ENCODE assay signal across 8 cellular contexts in the genomic region with DNA sequence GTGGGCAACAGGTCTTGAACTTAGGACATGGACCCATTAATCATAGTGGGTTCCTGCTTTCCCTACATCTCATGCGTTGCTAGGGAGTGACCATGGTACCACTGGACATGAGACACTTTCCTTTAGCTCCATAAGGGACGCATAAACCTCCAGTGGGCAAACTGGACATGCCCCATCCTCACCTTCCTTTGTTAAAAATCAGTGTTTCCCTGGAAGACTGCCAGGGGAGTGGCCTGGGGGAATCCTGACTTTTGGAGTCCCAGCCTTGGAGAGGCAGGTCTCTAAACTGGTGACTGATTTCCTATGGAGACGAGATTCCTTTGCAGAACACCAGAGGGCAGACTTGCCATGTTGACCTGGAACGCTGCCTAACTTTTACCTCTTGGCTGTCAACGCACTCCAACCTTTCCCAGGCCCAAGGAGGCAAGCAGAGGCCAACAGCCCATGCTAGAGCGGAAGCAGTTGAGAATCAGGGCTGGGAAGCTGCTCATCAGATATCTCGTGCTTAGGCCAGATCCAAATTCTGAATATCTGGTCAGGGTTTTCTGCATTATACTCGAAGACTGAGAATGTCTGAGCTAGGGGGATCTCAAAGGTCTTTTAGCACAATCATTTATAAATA. TPM values are rescaled to one million over a fixed set of nuclear protein-coding genes. Genes with fewer than 3 reads are reported as not detected.
DNase-seq lines count a peak whose midpoint lies in the region; ATAC-seq and TF ChIP-seq lines count a peak whose summit lies in the region.

No MANE protein-coding gene starts in this region.

- H3K36me3 ChIP-seq in DND-41 (ENCODE audit: insufficient read depth, low read length): no peaks in the 10 kb centered on the region
- H3K36me3 ChIP-seq in lung (ENCODE audit: control insufficient read depth in 2 of 2, insufficient read depth in 2 of 2, low read length in 2 of 2): no peaks in the 10 kb centered on the region

- ATAC-seq in DND-41 (ENCODE audit: insufficient read depth, low read depth): peak; percentile 83
- peak; percentile 73 for ATAC-seq in lung (ENCODE audit: insufficient read depth, low FRiP score)
- ATAC-seq in GM18907 (IDR thresholded peaks at IDR 0.05; ENCODE audit: unreplicated experiment): no peak

- 0 out of 2 replicates have a peak, but pooled peaks cover 2% of the 10 kb centered on the region for H4K20me1 ChIP-seq in DND-41 (ENCODE audit: insufficient read depth, low read length)

- H3K27ac ChIP-seq in DND-41 (ENCODE audit: low read length): no peak overlapping the region
- H3K27ac ChIP-seq in lung (ENCODE audit: low read depth in 1 of 2, low read length in 1 of 2): peak overlapping the region in 1 of 2 donors; percentile 78

- WGBS in lung, 2 donors: 35 to 47% methylated on average over 8 of the region's 8 CpGs

- H3K27me3 ChIP-seq in DND-41 (ENCODE audit: insufficient read depth, low read length, poor library complexity) (no peaks in the 10 kb centered on the region), lung (ENCODE audit: control insufficient read depth, insufficient read depth) (no peaks in the 10 kb centered on the region)

- H3K4me3 ChIP-seq in DND-41 (ENCODE audit: low read depth in 1 of 2, low read length in 2 of 2): no peak overlapping the region
- H3K4me3 ChIP-seq in HFF-Myc (replicated peaks; ENCODE audit: low read depth, low read length): no peak overlapping the region
- H3K4me3 ChIP-seq in lung: no peak overlapping the region

- no peak overlapping the region for H2AFZ ChIP-seq in DND-41 (ENCODE audit: low read depth, low read length)

- H3K4me1 ChIP-seq in DND-41 (ENCODE audit: insufficient read depth, low read length) (no peaks in the 10 kb centered on the region), lung (ENCODE audit: control insufficient read depth in 2 of 2, insufficient read depth in 2 of 2, low read length in 2 of 2) (no peaks in the 10 kb centered on the region)

- DNase-seq in DND-41: peak; percentile 67
- DNase-seq in HFF-Myc (ENCODE audit: extremely low read depth, low read depth): no peak
- DNase-seq in NCI-H226: peak; percentile 68
- DNase-seq in activated CD4-positive, alpha-beta T cell treated with anti-CD3 and anti-CD28 coated beads for 48 hours: peak; percentile 68
- peak; percentile 48 to 72 for DNase-seq in dermis microvascular lymphatic vessel endothelial cell (ENCODE audit: low read depth in 2 of 2)
- peak; percentile 76 for DNase-seq in lung (ENCODE audit: low spot score)
- peak; percentile 11 to 27 for DNase-seq in stimulated activated CD8-positive, alpha-beta memory T cell treated with anti-CD3 and anti-CD28 coated beads, Interleukin-7, amount 100 ng/mL, for 1 hour (ENCODE audit: low read depth in 2 of 2)

- no peak overlapping the region for H3K9ac ChIP-seq in DND-41 (ENCODE audit: low read depth, low read length)

- no peaks in the 10 kb centered on the region for H3K79me2 ChIP-seq in DND-41 (ENCODE audit: insufficient read depth, low read length)

- TF ChIP-seq CTCF in DND-41 (IDR thresholded peaks at IDR 0.05; ENCODE audit: borderline replicate concordance, extremely low read depth, low read length, poor library complexity, severe bottlenecking): peak; percentile 82
- peak; percentile 78 for TF ChIP-seq CTCF in HFF-Myc (IDR thresholded peaks at IDR 0.05; ENCODE audit: low read depth, low read length, missing control alignments)
- TF ChIP-seq CTCF in lung (IDR thresholded peaks at IDR 0.05; ENCODE audit: control extremely low read depth, extremely low read depth): peak; percentile 71

- no peaks in the 10 kb centered on the region for H3K9me3 ChIP-seq in DND-41 (ENCODE audit: insufficient read depth, low read length, severe bottlenecking)
- H3K9me3 ChIP-seq in lung (ENCODE audit: control insufficient read depth in 2 of 2, insufficient read depth in 1 of 2, low read length in 1 of 2): no peaks in the 10 kb centered on the region

- H3K4me2 ChIP-seq in DND-41 (ENCODE audit: insufficient read depth, low read length): no peak overlapping the region

RNA-seq across cellular contexts. Expression of gene XIRP1, which starts 2.6 kb away (rescaled TPM):
- total RNA-seq in dermis microvascular lymphatic vessel endothelial cell (not detected in 2 replicates), lung (under 1 TPM; 0.37 to 0.67 TPM)
- polyA plus RNA-seq in lung: under 1 TPM; 0.08 to 0.81 TPM

RNA-seq across cellular contexts. Expression of gene CSRNP1, which starts 36.4 kb away (rescaled TPM):
- 6.3 and 11.1 TPM in 2 replicates for total RNA-seq in dermis microvascular lymphatic vessel endothelial cell
- 10 to 100 TPM; 32.8 to 37.9 TPM for total RNA-seq in lung
- 10 to 100 TPM; 25.2 to 97.8 TPM for polyA plus RNA-seq in lung
